Comparison of ENCODE assay signal across 10 cellular contexts in the genomic region with DNA sequence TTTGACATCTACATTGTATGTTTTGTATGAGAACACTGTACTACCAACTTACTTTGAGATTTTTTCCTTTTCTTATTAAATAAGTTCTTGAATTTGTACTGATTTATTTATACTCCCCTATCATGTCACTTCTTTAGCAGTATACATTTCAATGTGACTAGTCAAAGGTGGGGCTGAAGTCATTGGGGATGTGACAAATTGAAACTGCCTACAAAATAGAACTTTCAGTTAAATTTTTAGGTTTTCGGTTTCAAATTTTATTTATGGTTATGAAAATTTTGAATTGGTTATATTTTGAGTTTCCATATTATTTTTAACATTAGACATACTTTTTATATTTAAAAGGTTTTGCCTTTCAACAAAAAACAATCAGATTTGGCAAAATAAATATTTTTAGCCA.
DNase-seq lines count a peak whose midpoint lies in the region; ATAC-seq and FAIRE-seq lines count a peak whose summit lies in the region.
"Had no signal": no experiment of that assay in that cellular context is flagged by ENCODE, and none has a peak within 500 bp of the region (broad histone marks: within the 10 kb centered on the region; RNA-seq: fewer than 3 reads in every experiment).

No MANE protein-coding gene starts in this region.

- DNase-seq in SW 1271 (lab: John Stamatoyannopoulos, UW) (no peak), epidermal melanocyte (ENCODE audit: insufficient read length, low spot score) (no peak), iPS-NIHi7 (ENCODE audit: extremely low spot score) (no peak)
- no peak for DNase-seq in stimulated activated CD4-positive, alpha-beta T cell treated with anti-CD3 and anti-CD28 coated beads, Interleukin-12 subunit alpha, Interleukin-12 subunit beta, amount 100 ng/mL, for 4 hours
- DNase-seq: activated naive CD4-positive, alpha-beta T cell treated with anti-CD3 and anti-CD28 coated beads, Interleukin-2, amount 10 ng/mL, durations not matched to agents 7 days and 5 days; heart right ventricle had no signal

- peak; percentile 69 for FAIRE-seq in endometrium (lab: Jason Lieb, UNC)

- ATAC-seq in GM18873 (IDR thresholded peaks at IDR 0.05; ENCODE audit: low FRiP score, unreplicated experiment), result peak; percentile 44
- peak; percentile 54 for ATAC-seq in GM21529 (IDR thresholded peaks at IDR 0.05; ENCODE audit: unreplicated experiment)
- peak; percentile 54 for ATAC-seq in HG03066 (IDR thresholded peaks at IDR 0.05; ENCODE audit: low read depth, unreplicated experiment)
